Comparison of ENCODE assay signal across 12 cellular contexts in genomic region chr5:150710165-150710564, GRCh38. TPM values are rescaled to one million over a fixed set of nuclear protein-coding genes. Genes with fewer than 3 reads are reported as not detected.
DNase-seq lines count a peak whose midpoint lies in the region; ATAC-seq and TF ChIP-seq lines count a peak whose summit lies in the region.
"Had no signal": no experiment of that assay in that cellular context is flagged by ENCODE, and none has a peak within 500 bp of the region (broad histone marks: within the 10 kb centered on the region; RNA-seq: fewer than 3 reads in every experiment).

No MANE protein-coding gene starts in this region.

- CTCF ChIA-PET in activated CD8-positive, alpha-beta T cell treated with anti-CD3 and anti-CD28 coated beads for 36 hours (lab: Charles Lee): interaction anchor here (1.3 to 1.7 kb wide), 2 partner anchors 137 to 251 kb away, joined by 4 read pairs; partner anchors contain the start of gene IRGM
- CTCF ChIA-PET in activated CD8-positive, alpha-beta T cell treated with anti-CD3 and anti-CD28 coated beads, Interleukin-2, amount 10 ng/mL, durations not matched to agents 7 days and 5 days (lab: Charles Lee): interaction anchor here (0.7 to 2.1 kb wide), 2 partner anchors 9 to 10 kb away, joined by 3 to 16 read pairs; partner anchors contain the start of gene RBM22

- H3K36me3 Mint-ChIP-seq in activated CD8-positive, alpha-beta T cell treated with anti-CD3 and anti-CD28 coated beads for 36 hours (ENCODE audit: low read depth): peaks cover 14% of the 10 kb centered on the region
- peaks cover 42% of the 10 kb centered on the region for H3K36me3 Mint-ChIP-seq in activated CD8-positive, alpha-beta T cell treated with anti-CD3 and anti-CD28 coated beads, Interleukin-2, amount 10 ng/mL, durations not matched to agents 7 days and 5 days (ENCODE audit: low read depth)
- H3K36me3 Mint-ChIP-seq in stimulated activated effector memory CD8-positive, alpha-beta T cell treated with anti-CD3 and anti-CD28 coated beads, Interleukin-12 subunit alpha, Interleukin-12 subunit beta, amount 100 ng/mL, for 72 hours: peaks cover 77% of the 10 kb centered on the region

- no peak overlapping the region for H3K9ac ChIP-seq in OCI-LY1 (ENCODE audit: low read length)

- no peak overlapping the region for H3K4me3 Mint-ChIP-seq in activated CD8-positive, alpha-beta T cell treated with anti-CD3 and anti-CD28 coated beads for 36 hours
- H3K4me3 Mint-ChIP-seq in activated CD8-positive, alpha-beta T cell treated with anti-CD3 and anti-CD28 coated beads, Interleukin-2, amount 10 ng/mL, durations not matched to agents 7 days and 5 days: no peak overlapping the region
- H3K4me3 Mint-ChIP-seq in stimulated activated effector memory CD8-positive, alpha-beta T cell treated with anti-CD3 and anti-CD28 coated beads, Interleukin-12 subunit alpha, Interleukin-12 subunit beta, amount 100 ng/mL, for 72 hours: no peak overlapping the region
- H3K4me3 Mint-ChIP-seq: activated CD4-positive, alpha-beta T cell treated with anti-CD3 and anti-CD28 coated beads for 36 hours; activated naive CD8-positive, alpha-beta T cell treated with anti-CD3 and anti-CD28 coated beads, Interleukin-2, amount 50 U/mL, for 24 hours; CD4-positive, CD25-positive, alpha-beta regulatory T cell had no signal

- no peaks in the 10 kb centered on the region for H3K79me2 ChIP-seq in OCI-LY1 (ENCODE audit: insufficient read depth, low read length)

- H3K4me1 ChIP-seq in OCI-LY1 (ENCODE audit: insufficient read depth, low read length, severe bottlenecking): no peaks in the 10 kb centered on the region
- H3K4me1 ChIP-seq in tibial artery: no peaks in the 10 kb centered on the region
- H3K4me1 ChIP-seq: vagina had no signal

- H3K4me3 ChIP-seq in OCI-LY1 (ENCODE audit: low read depth, low read length, poor library complexity, severe bottlenecking): no peak overlapping the region
- no peak overlapping the region for H3K4me3 ChIP-seq in fibroblast of mammary gland (ENCODE audit: control insufficient read depth, low read depth, low read length)
- H3K4me3 ChIP-seq in tibial artery: no peak overlapping the region
- H3K4me3 ChIP-seq: vagina had no signal

- no peaks in the 10 kb centered on the region for H3K9me2 ChIP-seq in OCI-LY1 (ENCODE audit: low read depth, low read length)

- H3K36me3 ChIP-seq in OCI-LY1 (ENCODE audit: insufficient read depth, low read length) (peaks cover 61% of the 10 kb centered on the region), tibial artery (peaks cover 57 to 73% (median 67%) of the 10 kb centered on the region in 3 donors)

- intact Hi-C loops in activated CD8-positive, alpha-beta T cell treated with anti-CD3 and anti-CD28 coated beads for 36 hours (cut with micrococcal nuclease): no loop called here
- intact Hi-C loops in tibial artery (cut with DNase I; ENCODE audit: low total_unique reads): no loop called here

- no peaks in the 10 kb centered on the region for H4K20me1 ChIP-seq in OCI-LY1 (ENCODE audit: insufficient read depth, low read length)

- POLR2A ChIA-PET in activated CD8-positive, alpha-beta T cell treated with anti-CD3 and anti-CD28 coated beads for 36 hours (lab: Charles Lee): no interaction called here
- POLR2A ChIA-PET in activated CD8-positive, alpha-beta T cell treated with anti-CD3 and anti-CD28 coated beads, Interleukin-2, amount 10 ng/mL, durations not matched to agents 7 days and 5 days (lab: Charles Lee): interaction anchor here (1.8 kb wide), 1 partner anchor 9 kb away, joined by 8 read pairs; the partner anchor contains the start of gene RBM22

- H3K27ac Mint-ChIP-seq in activated CD8-positive, alpha-beta T cell treated with anti-CD3 and anti-CD28 coated beads for 36 hours: no peak overlapping the region
- H3K27ac Mint-ChIP-seq in activated CD8-positive, alpha-beta T cell treated with anti-CD3 and anti-CD28 coated beads, Interleukin-2, amount 10 ng/mL, durations not matched to agents 7 days and 5 days: no peak overlapping the region
- H3K27ac Mint-ChIP-seq in stimulated activated effector memory CD8-positive, alpha-beta T cell treated with anti-CD3 and anti-CD28 coated beads, Interleukin-12 subunit alpha, Interleukin-12 subunit beta, amount 100 ng/mL, for 72 hours: no peak overlapping the region
- H3K27ac Mint-ChIP-seq: activated CD4-positive, alpha-beta T cell treated with anti-CD3 and anti-CD28 coated beads for 36 hours; activated naive CD8-positive, alpha-beta T cell treated with anti-CD3 and anti-CD28 coated beads, Interleukin-2, amount 50 U/mL, for 24 hours; CD4-positive, CD25-positive, alpha-beta regulatory T cell had no signal

- H2AFZ ChIP-seq in OCI-LY1 (ENCODE audit: low read length): no peak overlapping the region

- no peaks in the 10 kb centered on the region for H3K9me3 Mint-ChIP-seq in activated CD8-positive, alpha-beta T cell treated with anti-CD3 and anti-CD28 coated beads for 36 hours
- no peaks in the 10 kb centered on the region for H3K9me3 Mint-ChIP-seq in activated CD8-positive, alpha-beta T cell treated with anti-CD3 and anti-CD28 coated beads, Interleukin-2, amount 10 ng/mL, durations not matched to agents 7 days and 5 days (ENCODE audit: insufficient read depth)
- H3K9me3 Mint-ChIP-seq in stimulated activated effector memory CD8-positive, alpha-beta T cell treated with anti-CD3 and anti-CD28 coated beads, Interleukin-12 subunit alpha, Interleukin-12 subunit beta, amount 100 ng/mL, for 72 hours: no peaks in the 10 kb centered on the region
- H3K9me3 Mint-ChIP-seq: activated naive CD8-positive, alpha-beta T cell treated with anti-CD3 and anti-CD28 coated beads, Interleukin-2, amount 50 U/mL, for 24 hours; CD4-positive, CD25-positive, alpha-beta regulatory T cell had no signal

- H3K27ac ChIP-seq in OCI-LY1 (ENCODE audit: low read depth, low read length, poor library complexity, severe bottlenecking): no peak overlapping the region
- no peak overlapping the region for H3K27ac ChIP-seq in tibial artery
- H3K27ac ChIP-seq: vagina had no signal

- H3K9me3 ChIP-seq in OCI-LY1 (ENCODE audit: low read length) (no peaks in the 10 kb centered on the region), tibial artery (no peaks in the 10 kb centered on the region)
- H3K9me3 ChIP-seq: vagina had no signal

- DNase-seq in activated CD8-positive, alpha-beta T cell treated with anti-CD3 and anti-CD28 coated beads for 36 hours: peak; percentile 8
- no peak for DNase-seq in activated CD8-positive, alpha-beta T cell treated with anti-CD3 and anti-CD28 coated beads, Interleukin-2, amount 10 ng/mL, durations not matched to agents 7 days and 5 days
- DNase-seq in fibroblast of mammary gland (ENCODE audit: low read depth) (no peak), tibial artery (no peak), C1 segment of cervical spinal cord (lab: John Stamatoyannopoulos, UW) (no peak), GF-D8 (lab: John Stamatoyannopoulos, UW) (no peak)
- no peak for DNase-seq in stimulated activated effector memory CD8-positive, alpha-beta T cell treated with anti-CD3 and anti-CD28 coated beads, Interleukin-12 subunit alpha, Interleukin-12 subunit beta, amount 100 ng/mL, for 72 hours (ENCODE audit: low spot score in 2 of 2)
- DNase-seq: activated CD4-positive, alpha-beta T cell treated with anti-CD3 and anti-CD28 coated beads for 36 hours; activated naive CD8-positive, alpha-beta T cell treated with anti-CD3 and anti-CD28 coated beads, Interleukin-2, amount 50 U/mL, for 24 hours had no signal

- H3K27me3 ChIP-seq in OCI-LY1 (ENCODE audit: insufficient read depth, low read length) (no peaks in the 10 kb centered on the region), tibial artery (no peaks in the 10 kb centered on the region)
- H3K27me3 ChIP-seq: vagina had no signal

- TF ChIP-seq CTCF in activated CD8-positive, alpha-beta T cell treated with anti-CD3 and anti-CD28 coated beads for 36 hours (IDR thresholded peaks at IDR 0.05): peak; percentile 40
- TF ChIP-seq CTCF in OCI-LY1 (IDR thresholded peaks at IDR 0.05; ENCODE audit: low read length) (peak; percentile 33), fibroblast of mammary gland (conservative IDR thresholded peaks at IDR 0.05; ENCODE audit: control insufficient read depth, insufficient read depth, low read depth, low read length) (peak; percentile 23), tibial artery (IDR thresholded peaks at IDR 0.05) (peak; percentile 20 to 37)

- no peaks in the 10 kb centered on the region for H3K4me1 Mint-ChIP-seq in activated CD8-positive, alpha-beta T cell treated with anti-CD3 and anti-CD28 coated beads for 36 hours (ENCODE audit: low read depth)
- H3K4me1 Mint-ChIP-seq in activated CD8-positive, alpha-beta T cell treated with anti-CD3 and anti-CD28 coated beads, Interleukin-2, amount 10 ng/mL, durations not matched to agents 7 days and 5 days (ENCODE audit: low read depth): no peaks in the 10 kb centered on the region
- H3K4me1 Mint-ChIP-seq in stimulated activated effector memory CD8-positive, alpha-beta T cell treated with anti-CD3 and anti-CD28 coated beads, Interleukin-12 subunit alpha, Interleukin-12 subunit beta, amount 100 ng/mL, for 72 hours: no peaks in the 10 kb centered on the region
- H3K4me1 Mint-ChIP-seq: activated CD4-positive, alpha-beta T cell treated with anti-CD3 and anti-CD28 coated beads for 36 hours; activated naive CD8-positive, alpha-beta T cell treated with anti-CD3 and anti-CD28 coated beads, Interleukin-2, amount 50 U/mL, for 24 hours; CD4-positive, CD25-positive, alpha-beta regulatory T cell had no signal

- no peaks in the 10 kb centered on the region for H3K27me3 Mint-ChIP-seq in activated CD8-positive, alpha-beta T cell treated with anti-CD3 and anti-CD28 coated beads for 36 hours
- H3K27me3 Mint-ChIP-seq in activated CD8-positive, alpha-beta T cell treated with anti-CD3 and anti-CD28 coated beads, Interleukin-2, amount 10 ng/mL, durations not matched to agents 7 days and 5 days (ENCODE audit: low read depth): no peaks in the 10 kb centered on the region
- H3K27me3 Mint-ChIP-seq: activated CD4-positive, alpha-beta T cell treated with anti-CD3 and anti-CD28 coated beads for 36 hours; activated naive CD8-positive, alpha-beta T cell treated with anti-CD3 and anti-CD28 coated beads, Interleukin-2, amount 50 U/mL, for 24 hours; CD4-positive, CD25-positive, alpha-beta regulatory T cell had no signal

- ATAC-seq in activated CD8-positive, alpha-beta T cell treated with anti-CD3 and anti-CD28 coated beads for 36 hours: no peak
- no peak for ATAC-seq in activated CD8-positive, alpha-beta T cell treated with anti-CD3 and anti-CD28 coated beads, Interleukin-2, amount 10 ng/mL, durations not matched to agents 7 days and 5 days
- no peak for ATAC-seq in stimulated activated effector memory CD8-positive, alpha-beta T cell treated with anti-CD3 and anti-CD28 coated beads, Interleukin-12 subunit alpha, Interleukin-12 subunit beta, amount 100 ng/mL, for 72 hours
- ATAC-seq: activated CD4-positive, alpha-beta T cell treated with anti-CD3 and anti-CD28 coated beads for 36 hours; activated naive CD8-positive, alpha-beta T cell treated with anti-CD3 and anti-CD28 coated beads, Interleukin-2, amount 50 U/mL, for 24 hours had no signal

- H3K4me2 ChIP-seq in OCI-LY1 (ENCODE audit: low read length): no peak overlapping the region

- H3F3A ChIP-seq in OCI-LY1 (ENCODE audit: insufficient read depth, low read length): no peaks in the 10 kb centered on the region

RNA-seq across cellular contexts. Expression of gene RBM22, which starts 9.3 kb away (rescaled TPM):
- 10 to 100 TPM; 53.1 to 59.7 TPM for total RNA-seq in activated CD8-positive, alpha-beta T cell treated with anti-CD3 and anti-CD28 coated beads for 36 hours
- 10 to 100 TPM; 64.0 to 65.2 TPM for total RNA-seq in activated CD8-positive, alpha-beta T cell treated with anti-CD3 and anti-CD28 coated beads, Interleukin-2, amount 10 ng/mL, durations not matched to agents 7 days and 5 days

RNA-seq across cellular contexts. Expression of gene DCTN4, which starts 48.7 kb away (rescaled TPM):
- total RNA-seq in activated CD8-positive, alpha-beta T cell treated with anti-CD3 and anti-CD28 coated beads for 36 hours: 10 to 100 TPM; 30.1 to 35.5 TPM
- 10 to 100 TPM; 35.0 to 35.4 TPM for total RNA-seq in activated CD8-positive, alpha-beta T cell treated with anti-CD3 and anti-CD28 coated beads, Interleukin-2, amount 10 ng/mL, durations not matched to agents 7 days and 5 days

RNA-seq across cellular contexts. Expression of gene MYOZ3, which starts 49.1 kb away (rescaled TPM):
- under 1 TPM; 0.11 to 0.20 TPM for total RNA-seq in activated CD8-positive, alpha-beta T cell treated with anti-CD3 and anti-CD28 coated beads for 36 hours
- not detected for total RNA-seq in activated CD8-positive, alpha-beta T cell treated with anti-CD3 and anti-CD28 coated beads, Interleukin-2, amount 10 ng/mL, durations not matched to agents 7 days and 5 days
- total RNA-seq: CD4-positive, CD25-positive, alpha-beta regulatory T cell; vagina had no signal
